14 cellular contexts compared by ENCODE assay signal in genomic region chrX:418927-419729, GRCh38.
"Had no signal": no experiment of that assay in that cellular context is flagged by ENCODE, and none has a peak within 500 bp of the region (broad histone marks: within the 10 kb centered on the region; RNA-seq: fewer than 3 reads in every experiment).

No MANE protein-coding gene starts in this region.

- H3K9me3 ChIP-seq: adrenal gland, heart left ventricle, tibial artery, uterus had no signal

- H3K4me3 ChIP-seq: adrenal gland, coronary artery, heart left ventricle, left lung, tibial artery, uterus had no signal

- ATAC-seq: activated CD4-positive, CD25-positive, alpha-beta regulatory T cell treated with anti-CD3 and anti-CD28 coated beads, Interleukin-2, amount 50 U/mL, for 24 hours; heart left ventricle; left lung had no signal

- FAIRE-seq: frontal cortex, small intestine had no signal

- DNase-seq: activated CD4-positive, alpha-beta T cell treated with anti-CD3 and anti-CD28 coated beads, Interleukin-2, amount 50 U/mL, for 4 hours; activated naive CD4-positive, alpha-beta T cell treated with anti-CD3 and anti-CD28 coated beads, Interleukin-2, amount 50 U/mL, for 16 hours; activated T-cell treated with anti-CD3 and anti-CD28 coated beads, Interleukin-2, amount 50 U/mL, for 1 hour; adrenal gland; caudate nucleus; effector CD4-positive, alpha-beta T cell; heart left ventricle; small intestine; tibial artery; uterus had no signal

- H3K27me3 ChIP-seq: adrenal gland, heart left ventricle, tibial artery, uterus had no signal

- H3K36me3 ChIP-seq: adrenal gland, heart left ventricle, left lung, tibial artery, uterus had no signal

- H3K4me1 ChIP-seq: adrenal gland, uterus had no signal

- H3K27ac ChIP-seq: adrenal gland, coronary artery, heart left ventricle, left lung, tibial artery, uterus had no signal
